Comparison of ENCODE assay signal across 16 cellular contexts in the genomic region with DNA sequence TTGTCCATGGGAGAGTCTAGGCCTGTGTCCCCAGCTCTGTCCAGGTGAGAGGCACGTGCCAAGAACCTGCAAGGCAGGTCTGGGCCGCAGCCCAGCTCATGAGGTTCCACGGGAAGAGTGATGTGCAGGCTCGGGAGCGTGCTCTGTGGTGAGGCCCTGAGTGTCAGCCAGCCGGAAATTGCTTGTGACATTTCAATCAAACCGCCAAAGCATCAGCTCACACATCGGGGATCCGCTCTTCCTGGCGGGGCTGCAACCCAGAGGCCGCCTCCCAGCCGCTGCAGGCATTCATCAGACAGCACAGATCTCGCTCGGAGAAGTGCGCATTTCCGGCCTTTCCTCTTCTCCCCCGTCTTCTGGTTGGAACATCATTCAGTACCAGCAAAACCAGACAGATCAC.
DNase-seq lines count a peak whose midpoint lies in the region; ATAC-seq and TF ChIP-seq lines count a peak whose summit lies in the region.
"Had no signal": no experiment of that assay in that cellular context is flagged by ENCODE, and none has a peak within 500 bp of the region (broad histone marks: within the 10 kb centered on the region; RNA-seq: fewer than 3 reads in every experiment).

No MANE protein-coding gene starts in this region.

- H3K36me3 ChIP-seq in CD8-positive, alpha-beta memory T cell (ENCODE audit: insufficient read depth, low read length): no peaks in the 10 kb centered on the region
- H3K36me3 ChIP-seq in GM23248 (ENCODE audit: low read depth): peaks cover 8% of the 10 kb centered on the region; the same call in 1 of the 2 replicates

- in situ Hi-C loops in GM23248 (cut with MboI): no loop called here

- no peak for ATAC-seq in HG02678 (IDR thresholded peaks at IDR 0.05; ENCODE audit: unreplicated experiment)

- no peak overlapping the region for H3K9ac ChIP-seq in GM23248

- H3F3A ChIP-seq in GM23248 (ENCODE audit: insufficient read depth): no peaks in the 10 kb centered on the region

- H3K27me3 ChIP-seq in CD8-positive, alpha-beta memory T cell (ENCODE audit: insufficient read depth, low read length, poor library complexity, severe bottlenecking): no peaks in the 10 kb centered on the region
- H3K27me3 ChIP-seq in dorsolateral prefrontal cortex (no peaks in the 10 kb centered on the region), GM23248 (replicated peaks; ENCODE audit: insufficient read depth) (no peaks in the 10 kb centered on the region)
- H3K27me3 ChIP-seq: BE2C, tibial nerve had no signal

- CTCF ChIA-PET in CD8-positive, alpha-beta memory T cell (lab: Charles Lee): no interaction called here

- H3K27ac Mint-ChIP-seq in CD8-positive, alpha-beta memory T cell: peak overlapping the region in 5 of 8 donors; percentile 50 to 96 (median 71)
- H3K27ac Mint-ChIP-seq in nephron progenitor cell: peak overlapping the region; percentile 54
- H3K27ac Mint-ChIP-seq: activated naive CD8-positive, alpha-beta T cell treated with anti-CD3 and anti-CD28 coated beads for 36 hours had no signal

- TF ChIP-seq CTCF in dorsolateral prefrontal cortex (IDR thresholded peaks at IDR 0.05 in 54 of 56, conservative IDR thresholded peaks at IDR 0.05 in 2 of 56; ENCODE audit: low read depth in 1 of 56, partially characterized antibody in 56 of 56) (no peak), nephron progenitor cell (IDR thresholded peaks at IDR 0.05) (no peak)

- no peaks in the 10 kb centered on the region for H4K20me1 ChIP-seq in GM23248 (ENCODE audit: insufficient read depth)

- H3K27me3 Mint-ChIP-seq in CD8-positive, alpha-beta memory T cell: no peaks in the 10 kb centered on the region
- no peaks in the 10 kb centered on the region for H3K27me3 Mint-ChIP-seq in nephron progenitor cell (ENCODE audit: low read depth, poor library complexity)
- H3K27me3 Mint-ChIP-seq: activated naive CD8-positive, alpha-beta T cell treated with anti-CD3 and anti-CD28 coated beads for 36 hours had no signal

- intact Hi-C loops in dorsolateral prefrontal cortex (cut with DNase I): no loop called here

- DNase-seq in CD8-positive, alpha-beta memory T cell: peak in 4 of 5 donors; percentile 25 to 58 (median 36)
- peak in 4 of 10 donors; percentile 36 to 64 (median 48) for DNase-seq in dorsolateral prefrontal cortex
- DNase-seq in nephron progenitor cell: no peak
- no peak for DNase-seq in NCI-H2081 (lab: John Stamatoyannopoulos, UW)
- DNase-seq in NCI-H526 (lab: John Stamatoyannopoulos, UW): no peak
- DNase-seq in GM23248: no peak
- DNase-seq: activated CD4-positive, alpha-beta T cell treated with anti-CD3 and anti-CD28 coated beads for 48 hours; activated naive CD8-positive, alpha-beta T cell treated with anti-CD3 and anti-CD28 coated beads for 36 hours; BE2C; DMS79; NCI-H748 treated with DMSO at 0.1 percent for 48 hours; stimulated activated CD4-positive, alpha-beta T cell treated with anti-CD3 and anti-CD28 coated beads, Interleukin-4, amount 100 ng/mL, for 24 hours; stimulated activated CD8-positive, alpha-beta memory T cell treated with anti-CD3 and anti-CD28 coated beads, Interleukin-4, amount 100 ng/mL, for 48 hours had no signal

- 92 to 94% methylated on average over 17 of the region's 17 CpGs for WGBS in GM23248 (ENCODE audit: low coverage in 1 of 2, low lambda C conversion rate in 2 of 2, missing lambda C conversion rate in 2 of 2), 2 experiments

- POLR2A ChIA-PET in CD8-positive, alpha-beta memory T cell (lab: Charles Lee): no interaction called here

- H3K27ac ChIP-seq in CD8-positive, alpha-beta memory T cell (ENCODE audit: low read depth, low read length): no peak overlapping the region
- H3K27ac ChIP-seq in dorsolateral prefrontal cortex (peak overlapping the region in 58 of 59 donors; percentile 3 to 85 (median 69)), GM23248 (no peak overlapping the region)
- H3K27ac ChIP-seq: tibial nerve had no signal

- H3K4me1 ChIP-seq in CD8-positive, alpha-beta memory T cell (ENCODE audit: insufficient read depth, low read length): peaks cover 7% of the 10 kb centered on the region
- no peaks in the 10 kb centered on the region for H3K4me1 ChIP-seq in GM23248 (ENCODE audit: insufficient read depth)

- no peak overlapping the region for H2AFZ ChIP-seq in GM23248

- H3K36me3 Mint-ChIP-seq in CD8-positive, alpha-beta memory T cell: peaks cover 0 to 50% (median 15%) of the 10 kb centered on the region in 3 donors
- H3K36me3 Mint-ChIP-seq in nephron progenitor cell (ENCODE audit: low read depth): peaks cover 22% of the 10 kb centered on the region
- H3K36me3 Mint-ChIP-seq: activated naive CD8-positive, alpha-beta T cell treated with anti-CD3 and anti-CD28 coated beads for 36 hours had no signal

- no peaks in the 10 kb centered on the region for H3K9me3 ChIP-seq in CD8-positive, alpha-beta memory T cell (ENCODE audit: low read length)
- no peaks in the 10 kb centered on the region for H3K9me3 ChIP-seq in GM23248 (ENCODE audit: low read depth)
- H3K9me3 ChIP-seq: BE2C, tibial nerve had no signal

- peaks cover 13 to 33% (median 31%) of the 10 kb centered on the region in 3 donors for H3K4me1 Mint-ChIP-seq in CD8-positive, alpha-beta memory T cell
- H3K4me1 Mint-ChIP-seq in nephron progenitor cell: peaks cover 22% of the 10 kb centered on the region

- H3K9me2 ChIP-seq in GM23248 (ENCODE audit: insufficient read depth): no peaks in the 10 kb centered on the region

- H3K4me3 Mint-ChIP-seq in CD8-positive, alpha-beta memory T cell: peak overlapping the region in 1 of 7 donors; percentile 72
- H3K4me3 Mint-ChIP-seq in nephron progenitor cell: no peak overlapping the region
- H3K4me3 Mint-ChIP-seq: activated naive CD8-positive, alpha-beta T cell treated with anti-CD3 and anti-CD28 coated beads for 36 hours had no signal

- no peaks in the 10 kb centered on the region for H3K9me3 Mint-ChIP-seq in CD8-positive, alpha-beta memory T cell
- H3K9me3 Mint-ChIP-seq in nephron progenitor cell: no peaks in the 10 kb centered on the region
- H3K9me3 Mint-ChIP-seq: activated naive CD8-positive, alpha-beta T cell treated with anti-CD3 and anti-CD28 coated beads for 36 hours had no signal

- no peak overlapping the region for H3K4me3 ChIP-seq in CD8-positive, alpha-beta memory T cell (ENCODE audit: low read length)
- H3K4me3 ChIP-seq in dorsolateral prefrontal cortex (no peak overlapping the region), GM23248 (no peak overlapping the region)
- H3K4me3 ChIP-seq: tibial nerve had no signal

- no peak overlapping the region for H3K4me2 ChIP-seq in GM23248 (ENCODE audit: unreplicated experiment)

- H3K79me2 ChIP-seq in GM23248 (ENCODE audit: insufficient read depth): no peaks in the 10 kb centered on the region; the same call in 1 of the 2 replicates

TF ChIP-seq in PFSK-1, 5 proteins besides CTCF, POLR2A, EP300 and RAD21:
- TF ChIP-seq, protein P1, sequence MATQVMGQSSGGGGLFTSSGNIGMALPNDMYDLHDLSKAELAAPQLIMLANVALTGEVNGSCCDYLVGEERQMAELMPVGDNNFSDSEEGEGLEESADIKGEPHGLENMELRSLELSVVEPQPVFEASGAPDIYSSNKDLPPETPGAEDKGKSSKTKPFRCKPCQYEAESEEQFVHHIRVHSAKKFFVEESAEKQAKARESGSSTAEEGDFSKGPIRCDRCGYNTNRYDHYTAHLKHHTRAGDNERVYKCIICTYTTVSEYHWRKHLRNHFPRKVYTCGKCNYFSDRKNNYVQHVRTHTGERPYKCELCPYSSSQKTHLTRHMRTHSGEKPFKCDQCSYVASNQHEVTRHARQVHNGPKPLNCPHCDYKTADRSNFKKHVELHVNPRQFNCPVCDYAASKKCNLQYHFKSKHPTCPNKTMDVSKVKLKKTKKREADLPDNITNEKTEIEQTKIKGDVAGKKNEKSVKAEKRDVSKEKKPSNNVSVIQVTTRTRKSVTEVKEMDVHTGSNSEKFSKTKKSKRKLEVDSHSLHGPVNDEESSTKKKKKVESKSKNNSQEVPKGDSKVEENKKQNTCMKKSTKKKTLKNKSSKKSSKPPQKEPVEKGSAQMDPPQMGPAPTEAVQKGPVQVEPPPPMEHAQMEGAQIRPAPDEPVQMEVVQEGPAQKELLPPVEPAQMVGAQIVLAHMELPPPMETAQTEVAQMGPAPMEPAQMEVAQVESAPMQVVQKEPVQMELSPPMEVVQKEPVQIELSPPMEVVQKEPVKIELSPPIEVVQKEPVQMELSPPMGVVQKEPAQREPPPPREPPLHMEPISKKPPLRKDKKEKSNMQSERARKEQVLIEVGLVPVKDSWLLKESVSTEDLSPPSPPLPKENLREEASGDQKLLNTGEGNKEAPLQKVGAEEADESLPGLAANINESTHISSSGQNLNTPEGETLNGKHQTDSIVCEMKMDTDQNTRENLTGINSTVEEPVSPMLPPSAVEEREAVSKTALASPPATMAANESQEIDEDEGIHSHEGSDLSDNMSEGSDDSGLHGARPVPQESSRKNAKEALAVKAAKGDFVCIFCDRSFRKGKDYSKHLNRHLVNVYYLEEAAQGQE (IDR thresholded peaks at IDR 0.05; ENCODE audit: insufficient read depth in 1 of 2, low read depth in 2 of 2, low read length in 2 of 2): no peak
- TF ChIP-seq TAF1 (IDR thresholded peaks at IDR 0.05; ENCODE audit: borderline replicate concordance, insufficient read depth, low read length): no peak
- peak; percentile 25 for TF ChIP-seq FOXP2 (optimal IDR thresholded peaks at IDR 0.05; ENCODE audit: borderline replicate concordance, extremely low read depth, extremely low read length, insufficient read depth)
- TF ChIP-seq SIN3A (IDR thresholded peaks at IDR 0.05; ENCODE audit: borderline replicate concordance, insufficient read depth, low read length): no peak

Comparison
In these comparisons a context has a peak if more than half of its experiments do, and no peak if none do; other contexts are left out.
1. DNase-seq: peak in CD8-positive, alpha-beta memory T cell (4 of 5); none in nephron progenitor cell (single experiment), NCI-H2081 (0 of 2), NCI-H526 (0 of 2) and GM23248 (single experiment).
2. H3K27ac ChIP-seq: peak in dorsolateral prefrontal cortex (58 of 59); none in CD8-positive, alpha-beta memory T cell (single experiment) and GM23248 (single experiment).